Comparison of ENCODE assay signal across 25 cellular contexts in the genomic region with DNA sequence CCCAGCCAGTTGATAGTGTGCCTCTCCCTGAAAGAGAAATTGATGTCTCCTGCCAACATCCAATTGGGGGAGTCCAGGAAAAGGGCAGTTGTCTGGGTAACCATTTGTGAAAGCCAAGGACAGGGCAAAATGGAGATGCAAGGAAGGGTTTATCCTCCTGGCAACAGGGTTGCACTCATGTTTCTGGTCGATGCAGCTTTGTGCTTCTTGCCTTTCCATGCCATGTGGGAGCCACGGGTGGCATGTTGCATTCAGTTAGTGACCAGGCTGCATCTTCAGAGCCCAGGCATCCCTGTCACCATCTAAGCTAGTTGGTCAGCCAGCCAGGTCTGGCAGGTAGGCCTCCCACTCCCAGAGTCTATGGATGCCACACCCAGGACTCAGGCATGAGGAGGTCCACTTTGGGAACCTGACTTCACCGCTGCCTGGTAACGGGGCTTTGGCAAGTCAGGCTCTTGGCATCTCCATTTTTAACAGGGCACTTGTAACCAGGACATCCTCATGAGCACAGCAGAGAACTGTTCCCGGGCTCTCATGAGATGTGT.
DNase-seq lines count a peak whose midpoint lies in the region; ATAC-seq, FAIRE-seq and TF ChIP-seq lines count a peak whose summit lies in the region.
"Had no signal": no experiment of that assay in that cellular context is flagged by ENCODE, and none has a peak within 500 bp of the region (broad histone marks: within the 10 kb centered on the region; RNA-seq: fewer than 3 reads in every experiment).

No MANE protein-coding gene starts in this region.

- no peaks in the 10 kb centered on the region for H3K23me2 ChIP-seq in H1 (ENCODE audit: low read depth, low read length)

- H3K4me1 ChIP-seq in DND-41 (ENCODE audit: insufficient read depth, low read length) (peaks cover 50% of the 10 kb centered on the region), H1 (replicated peaks in 1 of 4; ENCODE audit: control insufficient read depth in 3 of 4, insufficient read depth in 4 of 4, low read length in 3 of 4) (peaks cover 0 to 4% (median 0%) of the 10 kb centered on the region in 4 experiments; a peak in 1 of 7 replicates)
- H3K4me1 ChIP-seq: tibial artery had no signal

- H4K91ac ChIP-seq in H1 (replicated peaks; ENCODE audit: insufficient read length, low read length) = no peak overlapping the region

- H4K20me1 ChIP-seq in DND-41 (ENCODE audit: insufficient read depth, low read length) (peaks cover 15% of the 10 kb centered on the region), H1 (replicated peaks in 1 of 2; ENCODE audit: control insufficient read depth in 1 of 2, insufficient read depth in 2 of 2, low read length in 2 of 2) (no peaks in the 10 kb centered on the region)
- H4K20me1 ChIP-seq: BLaER1 had no signal

- H2AFZ ChIP-seq in DND-41 (ENCODE audit: low read depth, low read length) (no peak overlapping the region), H1 (ENCODE audit: low read length) (no peak overlapping the region)
- H2AFZ ChIP-seq: hepatocyte had no signal

- no peak overlapping the region for H3K56ac ChIP-seq in H1 (replicated peaks; ENCODE audit: insufficient read length, low read depth, low read length)

- peaks cover 81% of the 10 kb centered on the region for H3K4me1 Mint-ChIP-seq in CD4-positive, alpha-beta T cell (ENCODE audit: low read depth)
- H3K4me1 Mint-ChIP-seq in neural crest cell = peaks cover 24% of the 10 kb centered on the region

- 0 out of 2 replicates have a peak overlapping the region, but pooled peaks have one; percentile 46 for H2AK5ac ChIP-seq in H1 (ENCODE audit: low read depth, low read length)

- no peaks in the 10 kb centered on the region for H3K9me3 Mint-ChIP-seq in CD4-positive, alpha-beta T cell
- no peaks in the 10 kb centered on the region for H3K9me3 Mint-ChIP-seq in neural crest cell
- H3K9me3 Mint-ChIP-seq: activated naive CD4-positive, alpha-beta T cell treated with anti-CD3 and anti-CD28 coated beads, Interleukin-2, amount 50 U/mL, for 24 hours; memory B cell; T-helper 2 cell treated with Interferon-gamma antibody and Interleukin-4, amounts not matched to agents 5 μg/mL and 100 μg/mL, for 36 hours had no signal

- no peak overlapping the region for H3K14ac ChIP-seq in H1 (ENCODE audit: insufficient read length)

- CTCF ChIA-PET in CD4-positive, alpha-beta T cell (lab: Charles Lee) = no interaction called here
- CTCF ChIA-PET in H1 (lab: Charles Lee; ENCODE audit: partially characterized antibody) = interaction anchor here (0.8 to 3.1 kb wide), 4 partner anchors 9 to 139 kb away, joined by 3 to 21 read pairs (median 4); no protein-coding TSS in a partner anchor

- H3K23ac ChIP-seq in H1 (ENCODE audit: insufficient read length) = no peak overlapping the region

- H3K4me3 Mint-ChIP-seq in CD4-positive, alpha-beta T cell = no peak overlapping the region
- no peak overlapping the region for H3K4me3 Mint-ChIP-seq in neural crest cell
- H3K4me3 Mint-ChIP-seq: activated CD4-positive, alpha-beta T cell treated with anti-CD3 and anti-CD28 coated beads for 36 hours; activated naive CD4-positive, alpha-beta T cell treated with anti-CD3 and anti-CD28 coated beads, Interleukin-2, amount 50 U/mL, for 24 hours; memory B cell; T-helper 2 cell treated with Interferon-gamma antibody and Interleukin-4, amounts not matched to agents 5 μg/mL and 100 μg/mL, for 36 hours had no signal

- H3K4me2 ChIP-seq in DND-41 (ENCODE audit: insufficient read depth, low read length) (no peak overlapping the region), H1 (ENCODE audit: insufficient read depth in 1 of 2, low read depth in 2 of 2, low read length in 2 of 2) (no peak overlapping the region)
- H3K4me2 ChIP-seq: BLaER1, hepatocyte had no signal

- H2BK12ac ChIP-seq in H1 (ENCODE audit: low read depth, low read length) = no peak overlapping the region

- no peak for TF ChIP-seq RAD21 in H1 (IDR thresholded peaks at IDR 0.05 in 1 of 2, conservative IDR thresholded peaks at IDR 0.05 in 1 of 2; ENCODE audit: low read depth in 2 of 2, low read length in 2 of 2)

- H3K36me3 ChIP-seq in DND-41 (ENCODE audit: insufficient read depth, low read length) (peaks cover 3% of the 10 kb centered on the region; the same call in 1 of the 2 replicates), H1 (ENCODE audit: control insufficient read depth in 2 of 4, insufficient read depth in 4 of 4, low read length in 3 of 4) (no peaks in the 10 kb centered on the region)
- H3K36me3 ChIP-seq: brain microvascular endothelial cell had no signal

- H3K4ac ChIP-seq in H1 (replicated peaks; ENCODE audit: insufficient read length, low read depth, low read length) = no peak overlapping the region

- H3K18ac ChIP-seq in H1 (ENCODE audit: extremely low read depth, low read length) = no peak overlapping the region

- no peak overlapping the region for H2BK20ac ChIP-seq in H1 (ENCODE audit: low read length)

- H2BK15ac ChIP-seq in H1 (ENCODE audit: low read length) = no peak overlapping the region

- peaks cover 26% of the 10 kb centered on the region for H3K36me3 Mint-ChIP-seq in CD4-positive, alpha-beta T cell (ENCODE audit: low read depth)
- no peaks in the 10 kb centered on the region for H3K36me3 Mint-ChIP-seq in neural crest cell (ENCODE audit: low read depth)

- no peak for FAIRE-seq in H1 (lab: Jason Lieb, UNC)
- FAIRE-seq: GM12891 had no signal

- no peak overlapping the region for H4K5ac ChIP-seq in H1 (ENCODE audit: insufficient read length, low read depth, low read length)

- H4K8ac ChIP-seq in H1 (ENCODE audit: extremely low read depth, insufficient read depth, low read length) = no peak overlapping the region

- H3K79me2 ChIP-seq in DND-41 (ENCODE audit: insufficient read depth, low read length) (no peaks in the 10 kb centered on the region), H1 (ENCODE audit: control insufficient read depth in 1 of 2, insufficient read depth in 2 of 2, low read length in 2 of 2) (no peaks in the 10 kb centered on the region)
- H3K79me2 ChIP-seq: hepatocyte had no signal

- H2BK120ac ChIP-seq in H1 (replicated peaks; ENCODE audit: low read depth, low read length) = no peak overlapping the region

- POLR2A ChIA-PET in CD4-positive, alpha-beta T cell (lab: Charles Lee) = interaction anchor here (0.9 to 1.1 kb wide), 2 partner anchors 18 to 114 kb away, joined by 4 read pairs; no protein-coding TSS in a partner anchor
- POLR2A ChIA-PET in H1 (lab: Charles Lee; ENCODE audit: partially characterized antibody) = no interaction called here

- peak overlapping the region; percentile 78 for H3K27ac Mint-ChIP-seq in CD4-positive, alpha-beta T cell
- peak overlapping the region; percentile 38 for H3K27ac Mint-ChIP-seq in neural crest cell (ENCODE audit: unreplicated experiment)
- H3K27ac Mint-ChIP-seq: activated CD4-positive, alpha-beta T cell treated with anti-CD3 and anti-CD28 coated beads for 36 hours; memory B cell; T-helper 2 cell treated with Interferon-gamma antibody and Interleukin-4, amounts not matched to agents 5 μg/mL and 100 μg/mL, for 36 hours had no signal

- H3K4me3 ChIP-seq in DND-41 (ENCODE audit: low read depth in 1 of 2, low read length in 2 of 2) (no peak overlapping the region), H1 (ENCODE audit: extremely low read depth in 1 of 4, insufficient read depth in 2 of 4, low read depth in 3 of 4, low read length in 4 of 4) (no peak overlapping the region)
- H3K4me3 ChIP-seq: BLaER1, hepatocyte, psoas muscle, tibial artery had no signal

- TF ChIP-seq CTCF in CD4-positive, alpha-beta T cell (IDR thresholded peaks at IDR 0.05) = no peak
- TF ChIP-seq CTCF in DND-41 (IDR thresholded peaks at IDR 0.05; ENCODE audit: borderline replicate concordance, extremely low read depth, low read length, poor library complexity, severe bottlenecking) (no peak), H1 (IDR thresholded peaks at IDR 0.05; ENCODE audit: control extremely low read depth in 1 of 3, insufficient read depth in 1 of 3, low read depth in 1 of 3, low read length in 3 of 3) (no peak), neural crest cell (conservative IDR thresholded peaks at IDR 0.05) (no peak)

- H3K79me1 ChIP-seq in H1 (ENCODE audit: low read depth, low read length) = 0 out of 2 replicates have a peak, but pooled peaks cover 2% of the 10 kb centered on the region

- H3K27me3 Mint-ChIP-seq in CD4-positive, alpha-beta T cell = no peaks in the 10 kb centered on the region
- H3K27me3 Mint-ChIP-seq in neural crest cell (ENCODE audit: low read depth) = no peaks in the 10 kb centered on the region
- H3K27me3 Mint-ChIP-seq: activated CD4-positive, alpha-beta T cell treated with anti-CD3 and anti-CD28 coated beads for 36 hours; activated naive CD4-positive, alpha-beta T cell treated with anti-CD3 and anti-CD28 coated beads, Interleukin-2, amount 50 U/mL, for 24 hours; memory B cell had no signal

- intact Hi-C loops in CD4-positive, alpha-beta T cell (cut with DNase I, micrococcal nuclease) = no loop called here

- no peaks in the 10 kb centered on the region for H3K9me3 ChIP-seq in CD4-positive, alpha-beta T cell (ENCODE audit: control insufficient read depth, low read length)
- no peaks in the 10 kb centered on the region for H3K9me3 ChIP-seq in DND-41 (ENCODE audit: insufficient read depth, low read length, severe bottlenecking)
- no peaks in the 10 kb centered on the region for H3K9me3 ChIP-seq in H1 (ENCODE audit: insufficient read depth in 2 of 2, low read depth in 1 of 2, low read length in 1 of 2)
- H3K9me3 ChIP-seq: BLaER1, psoas muscle, tibial artery had no signal

- TF ChIP-seq POLR2A in H1 (IDR thresholded peaks at IDR 0.05; ENCODE audit: control extremely low read depth in 1 of 2, low read depth in 2 of 2, low read length in 2 of 2) = no peak

- TF ChIP-seq EP300 in H1 (IDR thresholded peaks at IDR 0.05; ENCODE audit: borderline replicate concordance in 1 of 2, low read depth in 2 of 2, low read length in 2 of 2) = no peak

- no peak overlapping the region for H3K9ac ChIP-seq in DND-41 (ENCODE audit: low read depth, low read length)
- H3K9ac ChIP-seq in H1 (replicated peaks in 1 of 4; ENCODE audit: extremely low read depth in 1 of 4, low read depth in 3 of 4, low read length in 3 of 4) = no peak overlapping the region
- H3K9ac ChIP-seq: BLaER1 had no signal

- no peaks in the 10 kb centered on the region for H3K27me3 ChIP-seq in CD4-positive, alpha-beta T cell (ENCODE audit: control insufficient read depth, insufficient read depth, low read length)
- H3K27me3 ChIP-seq in DND-41 (ENCODE audit: insufficient read depth, low read length, poor library complexity) (no peaks in the 10 kb centered on the region), H1 (replicated peaks in 1 of 4; ENCODE audit: control insufficient read depth in 3 of 4, extremely low read depth in 1 of 4, insufficient read depth in 3 of 4, low read length in 3 of 4) (no peaks in the 10 kb centered on the region)
- H3K27me3 ChIP-seq: BLaER1, brain microvascular endothelial cell, hepatocyte, tibial artery had no signal

- 81% methylated on average over 5 of the region's 5 CpGs; no CpG with 5 or more reads in 1 of the 2 experiments for WGBS in H1 (ENCODE audit: extremely low coverage in 1 of 2, insufficient coverage in 1 of 2, insufficient read length in 1 of 2, insufficient replicate concordance in 2 of 2, low coverage in 1 of 2, low lambda C conversion rate in 2 of 2, missing lambda C conversion rate in 1 of 2), 2 experiments

- ATAC-seq in CD4-positive, alpha-beta T cell (ENCODE audit: poor library complexity) = no peak
- ATAC-seq in DND-41 (ENCODE audit: insufficient read depth, low read depth) = no peak
- no peak for ATAC-seq in HG02798 (IDR thresholded peaks at IDR 0.05; ENCODE audit: poor library complexity, unreplicated experiment)
- ATAC-seq in GM18517 (IDR thresholded peaks at IDR 0.05; ENCODE audit: unreplicated experiment) = no peak
- no peak for ATAC-seq in GM21737 (IDR thresholded peaks at IDR 0.05; ENCODE audit: unreplicated experiment)
- ATAC-seq: activated CD4-positive, alpha-beta T cell treated with anti-CD3 and anti-CD28 coated beads for 36 hours; HCT116; psoas muscle had no signal

- no peak overlapping the region for H3K27ac ChIP-seq in CD4-positive, alpha-beta T cell (ENCODE audit: low read depth, low read length)
- peak overlapping the region; percentile 30; the same call in 1 of the 2 replicates for H3K27ac ChIP-seq in DND-41 (ENCODE audit: low read length)
- H3K27ac ChIP-seq in H1 (ENCODE audit: low read depth, low read length) = no peak overlapping the region
- H3K27ac ChIP-seq: BLaER1, brain microvascular endothelial cell, hepatocyte, psoas muscle, tibial artery, VCaP had no signal

- no peak overlapping the region for H2BK5ac ChIP-seq in H1 (ENCODE audit: low read depth, low read length)

- DNase-seq in CD4-positive, alpha-beta T cell = no peak
- DNase-seq in DND-41 (no peak), H1 (ENCODE audit: low read depth in 1 of 2, low spot score in 2 of 2) (peak in 1 of 2 experiments; percentile 31), neural crest cell (ENCODE audit: low read depth, low spot score) (no peak)
- DNase-seq: activated CD4-positive, alpha-beta T cell treated with anti-CD3 and anti-CD28 coated beads for 36 hours; amygdala; brain microvascular endothelial cell; MV-4-11; NCI-H1436 treated with DMSO at 0.1 percent for 48 hours; NCI-H2107; psoas muscle; SHP77 treated with DMSO at 0.1 percent for 48 hours; stimulated activated CD4-positive, alpha-beta T cell treated with anti-CD3 and anti-CD28 coated beads, Interleukin-4, amount 100 ng/mL, for 24 hours; tibial artery had no signal
